In genomic region chr6:105482956-105483355, GRCh38 we compare ENCODE assay signal across 16 cellular contexts.
DNase-seq lines count a peak whose midpoint lies in the region; ATAC-seq and TF ChIP-seq lines count a peak whose summit lies in the region.
"Had no signal": no experiment of that assay in that cellular context is flagged by ENCODE, and none has a peak within 500 bp of the region (broad histone marks: within the 10 kb centered on the region; RNA-seq: fewer than 3 reads in every experiment).

No MANE protein-coding gene starts in this region.

- no peaks in the 10 kb centered on the region for H3K27me3 ChIP-seq in CD8-positive, alpha-beta memory T cell (ENCODE audit: insufficient read depth, low read length, poor library complexity, severe bottlenecking)
- H3K27me3 ChIP-seq in adrenal gland: no peaks in the 10 kb centered on the region
- H3K27me3 ChIP-seq: ascending aorta, MG63 had no signal

- H3K36me3 Mint-ChIP-seq in CD8-positive, alpha-beta memory T cell: peaks cover 0 to 13% (median 4%) of the 10 kb centered on the region in 3 donors
- peaks cover 2% of the 10 kb centered on the region for H3K36me3 Mint-ChIP-seq in activated CD8-positive, alpha-beta T cell treated with anti-CD3 and anti-CD28 coated beads, Interleukin-2, amount 10 ng/mL, durations not matched to agents 7 days and 5 days (ENCODE audit: low read depth)
- H3K36me3 Mint-ChIP-seq in activated T-cell treated with anti-CD3 and anti-CD28 coated beads, Interleukin-2, amount 50 U/mL, for 72 hours (ENCODE audit: insufficient read depth in 2 of 2): no peaks in the 10 kb centered on the region

- ATAC-seq in activated CD8-positive, alpha-beta T cell treated with anti-CD3 and anti-CD28 coated beads, Interleukin-2, amount 10 ng/mL, durations not matched to agents 7 days and 5 days: no peak
- no peak for ATAC-seq in activated T-cell treated with anti-CD3 and anti-CD28 coated beads, Interleukin-2, amount 50 U/mL, for 72 hours (replicated peaks in 1 of 2)

- TF ChIP-seq POLR2A in adrenal gland (IDR thresholded peaks at IDR 0.05): no peak

- no peaks in the 10 kb centered on the region for H3K9me3 Mint-ChIP-seq in CD8-positive, alpha-beta memory T cell
- no peaks in the 10 kb centered on the region for H3K9me3 Mint-ChIP-seq in activated CD8-positive, alpha-beta T cell treated with anti-CD3 and anti-CD28 coated beads, Interleukin-2, amount 10 ng/mL, durations not matched to agents 7 days and 5 days (ENCODE audit: insufficient read depth)
- H3K9me3 Mint-ChIP-seq in activated T-cell treated with anti-CD3 and anti-CD28 coated beads, Interleukin-2, amount 50 U/mL, for 72 hours: no peaks in the 10 kb centered on the region

- peaks cover 34 to 56% (median 44%) of the 10 kb centered on the region in 3 donors for H3K4me1 Mint-ChIP-seq in CD8-positive, alpha-beta memory T cell
- H3K4me1 Mint-ChIP-seq in activated CD8-positive, alpha-beta T cell treated with anti-CD3 and anti-CD28 coated beads, Interleukin-2, amount 10 ng/mL, durations not matched to agents 7 days and 5 days (ENCODE audit: low read depth): peaks cover 43% of the 10 kb centered on the region
- H3K4me1 Mint-ChIP-seq in activated T-cell treated with anti-CD3 and anti-CD28 coated beads, Interleukin-2, amount 50 U/mL, for 72 hours (ENCODE audit: low read depth): peaks cover 27% of the 10 kb centered on the region

- DNase-seq in CD8-positive, alpha-beta memory T cell: no peak
- no peak for DNase-seq in activated CD8-positive, alpha-beta T cell treated with anti-CD3 and anti-CD28 coated beads, Interleukin-2, amount 10 ng/mL, durations not matched to agents 7 days and 5 days
- DNase-seq in retina (peak; percentile 15), NCI-H446 (lab: John Stamatoyannopoulos, UW) (no peak), adrenal gland (no peak)
- no peak for DNase-seq in activated T-cell treated with anti-CD3 and anti-CD28 coated beads, Interleukin-2, amount 50 U/mL, for 72 hours
- DNase-seq: activated CD8-positive, alpha-beta memory T cell treated with anti-CD3 and anti-CD28 coated beads, Interleukin-2, amount 50 U/mL, for 48 hours; activated naive CD4-positive, alpha-beta T cell; DMS79 treated with DMSO at 0.1 percent for 48 hours; NCI-H1694; SHP77 treated with DMSO at 0.1 percent for 48 hours had no signal

- no peak overlapping the region for H3K4me3 ChIP-seq in CD8-positive, alpha-beta memory T cell (ENCODE audit: low read length)
- H3K4me3 ChIP-seq in adrenal gland: no peak overlapping the region
- H3K4me3 ChIP-seq: ascending aorta, MG63, prostate gland, thoracic aorta had no signal

- no peak overlapping the region for H3K27ac ChIP-seq in CD8-positive, alpha-beta memory T cell (ENCODE audit: low read depth, low read length)
- H3K27ac ChIP-seq in KOPT-K1 (ENCODE audit: low read depth, low read length, poor library complexity, severe bottlenecking) (peak overlapping the region; percentile 58), adrenal gland (no peak overlapping the region)
- H3K27ac ChIP-seq: ascending aorta, prostate gland, thoracic aorta had no signal

- H3K4me1 ChIP-seq in CD8-positive, alpha-beta memory T cell (ENCODE audit: insufficient read depth, low read length): no peaks in the 10 kb centered on the region
- peaks cover 0 to 15% of the 10 kb centered on the region in 2 donors for H3K4me1 ChIP-seq in adrenal gland (replicated peaks in 1 of 2)
- H3K4me1 ChIP-seq: ascending aorta had no signal

- H3K27me3 Mint-ChIP-seq in CD8-positive, alpha-beta memory T cell: no peaks in the 10 kb centered on the region
- H3K27me3 Mint-ChIP-seq in activated CD8-positive, alpha-beta T cell treated with anti-CD3 and anti-CD28 coated beads, Interleukin-2, amount 10 ng/mL, durations not matched to agents 7 days and 5 days (ENCODE audit: low read depth): peaks cover 4% of the 10 kb centered on the region
- peaks cover 21% of the 10 kb centered on the region for H3K27me3 Mint-ChIP-seq in activated T-cell treated with anti-CD3 and anti-CD28 coated beads, Interleukin-2, amount 50 U/mL, for 72 hours (ENCODE audit: low read depth)

- no peak for TF ChIP-seq CTCF in adrenal gland (IDR thresholded peaks at IDR 0.05)

- H3K9me3 ChIP-seq in CD8-positive, alpha-beta memory T cell (ENCODE audit: low read length): no peaks in the 10 kb centered on the region
- H3K9me3 ChIP-seq in KOPT-K1 (ENCODE audit: insufficient read depth, low read length, poor library complexity, severe bottlenecking): no peaks in the 10 kb centered on the region
- H3K9me3 ChIP-seq in adrenal gland (replicated peaks in 1 of 3): no peaks in the 10 kb centered on the region
- H3K9me3 ChIP-seq: ascending aorta, MG63, prostate gland, thoracic aorta had no signal

- H3K27ac Mint-ChIP-seq in CD8-positive, alpha-beta memory T cell: peak overlapping the region; percentile 69 to 98 (median 89)
- H3K27ac Mint-ChIP-seq in activated CD8-positive, alpha-beta T cell treated with anti-CD3 and anti-CD28 coated beads, Interleukin-2, amount 10 ng/mL, durations not matched to agents 7 days and 5 days: peak overlapping the region; percentile 67
- H3K27ac Mint-ChIP-seq in activated T-cell treated with anti-CD3 and anti-CD28 coated beads, Interleukin-2, amount 50 U/mL, for 72 hours: no peak overlapping the region

- no peaks in the 10 kb centered on the region for H3K36me3 ChIP-seq in CD8-positive, alpha-beta memory T cell (ENCODE audit: insufficient read depth, low read length)
- no peaks in the 10 kb centered on the region for H3K36me3 ChIP-seq in KOPT-K1 (ENCODE audit: insufficient read depth, low read length)
- H3K36me3 ChIP-seq in adrenal gland (replicated peaks in 1 of 2): no peaks in the 10 kb centered on the region
- H3K36me3 ChIP-seq: ascending aorta, MG63, prostate gland, thoracic aorta had no signal

- WGBS in adrenal gland, 4 donors: 67 to 76% (median 70%) methylated on average over 3 of the region's 3 CpGs

- CTCF ChIA-PET in CD8-positive, alpha-beta memory T cell (lab: Charles Lee): interaction anchor here (0.9 to 3.4 kb wide), 6 partner anchors 25 to 741 kb away, joined by 3 to 23 read pairs (median 8); no protein-coding TSS in a partner anchor
- CTCF ChIA-PET in activated CD8-positive, alpha-beta T cell treated with anti-CD3 and anti-CD28 coated beads, Interleukin-2, amount 10 ng/mL, durations not matched to agents 7 days and 5 days (lab: Charles Lee): interaction anchor here (0.7 to 3.3 kb wide), 14 partner anchors 9 to 1127 kb away, joined by 3 to 29 read pairs (median 4); no protein-coding TSS in a partner anchor

- intact Hi-C loops in adrenal gland (cut with DNase I): loop anchor here in 1 of 2 donors (10.0 kb wide), 1 partner anchor 822 kb away; no protein-coding TSS in a partner anchor

- POLR2A ChIA-PET in CD8-positive, alpha-beta memory T cell (lab: Charles Lee): interaction anchor here (0.5 to 1.9 kb wide), 3 partner anchors 29 to 632 kb away, joined by 3 to 9 read pairs (median 3); no protein-coding TSS in a partner anchor
- POLR2A ChIA-PET in activated CD8-positive, alpha-beta T cell treated with anti-CD3 and anti-CD28 coated beads, Interleukin-2, amount 10 ng/mL, durations not matched to agents 7 days and 5 days (lab: Charles Lee): interaction anchor here (0.8 to 1.2 kb wide), 2 partner anchors 164 to 509 kb away, joined by 3 read pairs; no protein-coding TSS in a partner anchor

- H3K4me3 Mint-ChIP-seq in CD8-positive, alpha-beta memory T cell: peak overlapping the region; percentile 64 to 87 (median 78)
- no peak overlapping the region for H3K4me3 Mint-ChIP-seq in activated CD8-positive, alpha-beta T cell treated with anti-CD3 and anti-CD28 coated beads, Interleukin-2, amount 10 ng/mL, durations not matched to agents 7 days and 5 days
- H3K4me3 Mint-ChIP-seq in activated T-cell treated with anti-CD3 and anti-CD28 coated beads, Interleukin-2, amount 50 U/mL, for 72 hours: peak overlapping the region in 1 of 2 donors; percentile 50
